In the genomic region with DNA sequence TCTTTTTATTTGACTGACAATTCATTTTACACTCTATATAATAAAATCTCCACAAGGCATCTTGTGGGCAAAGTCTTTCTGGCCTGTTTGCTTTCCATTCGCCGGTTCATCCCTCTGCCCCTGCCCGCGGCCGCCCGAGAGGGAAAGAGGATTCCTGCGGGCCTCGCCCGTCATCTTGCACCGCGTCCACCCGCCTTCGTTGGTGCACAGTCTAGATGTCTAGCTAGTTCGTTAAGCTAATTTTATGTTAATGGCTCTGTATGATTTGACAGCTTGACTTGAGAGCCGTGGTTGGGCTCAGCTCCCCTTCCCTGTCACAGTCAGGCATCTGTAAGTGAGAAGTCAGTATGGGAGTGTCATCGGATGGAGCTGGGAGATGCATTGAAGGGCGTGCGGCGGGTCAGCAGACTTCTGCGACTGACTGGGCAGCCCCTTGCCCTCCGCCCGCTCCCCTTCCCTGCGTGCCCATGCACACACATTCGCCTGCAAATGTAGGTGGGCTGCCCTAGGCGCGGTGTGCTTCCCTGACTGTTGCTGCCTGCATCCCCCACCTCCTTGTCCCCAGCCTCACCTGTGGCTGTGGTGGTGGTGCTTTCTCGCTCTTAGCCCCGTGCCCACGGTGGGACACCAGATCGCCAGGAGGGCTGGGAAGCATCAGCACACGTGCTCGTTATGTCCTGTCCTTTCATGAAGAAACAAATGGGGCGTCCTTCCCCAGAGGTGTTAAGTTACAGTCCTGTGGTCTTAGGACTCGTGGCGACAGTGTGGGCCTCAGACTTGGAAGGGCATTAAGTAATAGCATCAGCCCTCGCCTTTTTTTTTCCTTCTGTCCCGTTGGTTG, we compare ENCODE assay signal across 22 cellular contexts. TPM values are rescaled to one million over a fixed set of nuclear protein-coding genes. Genes with fewer than 3 reads are reported as not detected.
DNase-seq lines count a peak whose midpoint lies in the region; ATAC-seq and TF ChIP-seq lines count a peak whose summit lies in the region.
"Had no signal": no experiment of that assay in that cellular context is flagged by ENCODE, and none has a peak within 500 bp of the region (broad histone marks: within the 10 kb centered on the region; RNA-seq: fewer than 3 reads in every experiment).

No MANE protein-coding gene starts in this region.

- H3K27me3 ChIP-seq in HL-60 (ENCODE audit: insufficient read depth, poor library complexity, severe bottlenecking) (no peaks in the 10 kb centered on the region), NT2/D1 (ENCODE audit: insufficient read depth, insufficient read length) (no peaks in the 10 kb centered on the region), WERI-Rb-1 (ENCODE audit: insufficient read depth, low read depth, severe bottlenecking) (no peaks in the 10 kb centered on the region)
- H3K27me3 ChIP-seq: adrenal gland had no signal

- H3K27me3 Mint-ChIP-seq in progenitor cell of endocrine pancreas = no peaks in the 10 kb centered on the region
- no peaks in the 10 kb centered on the region for H3K27me3 Mint-ChIP-seq in MCF 10A (ENCODE audit: insufficient read depth, unreplicated experiment)

- H3K27ac ChIP-seq in HL-60 (replicated peaks) (0 out of 2 replicates have a peak overlapping the region, but pooled peaks have one; percentile 4), WERI-Rb-1 (no peak overlapping the region)
- H3K27ac ChIP-seq: adrenal gland, psoas muscle, SK-N-MC had no signal

- CTCF ChIA-PET in MCF 10A (lab: Yijun Ruan, JAX) = no interaction called here

- no peak overlapping the region for H3K4me3 ChIP-seq in HL-60 (replicated peaks; ENCODE audit: insufficient read depth, low read length)
- H3K4me3 ChIP-seq in NT2/D1 (ENCODE audit: insufficient read length, low read depth) = no peak overlapping the region
- no peak overlapping the region for H3K4me3 ChIP-seq in WERI-Rb-1 (ENCODE audit: low read depth, low read length)
- H3K4me3 ChIP-seq: adrenal gland, psoas muscle, SK-N-MC had no signal

- H3K4me1 ChIP-seq in NT2/D1 (ENCODE audit: insufficient read depth, insufficient read length) = peaks cover 13% of the 10 kb centered on the region
- H3K4me1 ChIP-seq: adrenal gland, psoas muscle had no signal

- no peak for TF ChIP-seq CTCF in HL-60 (IDR thresholded peaks at IDR 0.05; ENCODE audit: insufficient read depth, low read length)
- TF ChIP-seq CTCF in progenitor cell of endocrine pancreas (IDR thresholded peaks at IDR 0.05; ENCODE audit: unreplicated experiment) = no peak
- TF ChIP-seq CTCF in WERI-Rb-1 (IDR thresholded peaks at IDR 0.05; ENCODE audit: low read depth, low read length) = no peak
- TF ChIP-seq CTCF in MCF 10A (IDR thresholded peaks at IDR 0.05; ENCODE audit: unreplicated experiment) = no peak

- no TSS peak for BruUV-seq in MCF 10A (replicated peaks; lab: Mats Ljungman, UMichigan)

- H3K9me3 Mint-ChIP-seq in progenitor cell of endocrine pancreas (ENCODE audit: low read depth) (no peaks in the 10 kb centered on the region), MCF 10A (ENCODE audit: unreplicated experiment) (no peaks in the 10 kb centered on the region)

- H3K4me3 Mint-ChIP-seq in progenitor cell of endocrine pancreas (ENCODE audit: low read depth) = no peak overlapping the region
- no peak overlapping the region for H3K4me3 Mint-ChIP-seq in MCF 10A (ENCODE audit: unreplicated experiment)

- intact Hi-C loops in MCF 10A (cut with micrococcal nuclease) = no loop called here

- no peaks in the 10 kb centered on the region for H3K4me1 Mint-ChIP-seq in progenitor cell of endocrine pancreas (ENCODE audit: low read depth)
- no peaks in the 10 kb centered on the region for H3K4me1 Mint-ChIP-seq in MCF 10A (ENCODE audit: insufficient read depth, unreplicated experiment)

- H3K9me3 ChIP-seq in NT2/D1 (ENCODE audit: insufficient read depth, low read length) (no peaks in the 10 kb centered on the region), WERI-Rb-1 (ENCODE audit: severe bottlenecking) (no peaks in the 10 kb centered on the region)
- H3K9me3 ChIP-seq: adrenal gland, psoas muscle had no signal

- ATAC-seq in HG02970 (IDR thresholded peaks at IDR 0.05; ENCODE audit: low FRiP score, unreplicated experiment) = no peak

- H3K36me3 ChIP-seq in NT2/D1 (ENCODE audit: insufficient read depth, insufficient read length, low read length) (peaks cover 48% of the 10 kb centered on the region), WERI-Rb-1 (peaks cover 45% of the 10 kb centered on the region)

- DNase-seq in HL-60 (ENCODE audit: low read depth in 1 of 2, low spot score in 1 of 2) (no peak), NT2/D1 (ENCODE audit: low read depth, low spot score) (no peak), islet precursor cell (peak; percentile 50), progenitor cell of endocrine pancreas (ENCODE audit: low spot score, unreplicated experiment) (no peak), WERI-Rb-1 (no peak), MCF 10A (ENCODE audit: unreplicated experiment) (no peak)
- DNase-seq: activated CD4-positive, alpha-beta T cell treated with anti-CD3 and anti-CD28 coated beads for 4 hours; activated effector memory CD4-positive, alpha-beta T cell treated with anti-CD3 and anti-CD28 coated beads, Interleukin-2, amount 50 U/mL, for 16 hours; adrenal gland; Karpas-422; NCI-H2107; NCI-H446 treated with DMSO at 0.1 percent for 48 hours; RPMI8226; stimulated activated naive CD4-positive, alpha-beta T cell treated with Interleukin-2 at 50 U/mL for 16 hours had no signal

- peak overlapping the region; percentile 17 for H3K9ac ChIP-seq in NT2/D1 (ENCODE audit: insufficient read length, low read depth)

- H3K36me3 Mint-ChIP-seq in progenitor cell of endocrine pancreas (ENCODE audit: insufficient read depth) = peaks cover 8% of the 10 kb centered on the region
- peaks cover 19% of the 10 kb centered on the region for H3K36me3 Mint-ChIP-seq in MCF 10A (ENCODE audit: insufficient read depth, unreplicated experiment)

- POLR2A ChIA-PET in MCF 10A (lab: Yijun Ruan, JAX) = no interaction called here

- peak overlapping the region; percentile 60 for H3K27ac Mint-ChIP-seq in progenitor cell of endocrine pancreas
- no peak overlapping the region for H3K27ac Mint-ChIP-seq in MCF 10A (ENCODE audit: low read depth, unreplicated experiment)

RNA-seq across cellular contexts. Expression of gene PRDM12, which starts 25.9 kb away (rescaled TPM):
- total RNA-seq in progenitor cell of endocrine pancreas (not detected in 2 replicates), MCF 10A (2022) (0.28 and 0.29 TPM in 2 replicates)
- total RNA-seq: Daoy; glomerular endothelial cell; psoas muscle; T-helper 2 cell treated with Interferon-gamma antibody and Interleukin-4, amounts not matched to agents 100 ng/mL and 5 ng/mL, for 36 hours; temporal lobe; urinary bladder had no signal

RNA-seq across cellular contexts. Expression of gene EXOSC2, which starts 55.1 kb away (rescaled TPM):
- total RNA-seq in progenitor cell of endocrine pancreas = 45.9 and 46.5 TPM in 2 replicates
- total RNA-seq in MCF 10A (2022) = 42.3 and 57.7 TPM in 2 replicates

RNA-seq across cellular contexts. Expression of gene FUBP3, which starts 59.1 kb away (rescaled TPM):
- total RNA-seq in progenitor cell of endocrine pancreas (62.8 and 68.9 TPM in 2 replicates), MCF 10A (2022) (58.0 and 68.3 TPM in 2 replicates)
